8 cellular contexts compared by ENCODE assay signal in genomic region chr1:100047235-100047713, GRCh38.
DNase-seq lines count a peak whose midpoint lies in the region; ATAC-seq and TF ChIP-seq lines count a peak whose summit lies in the region.
"Not testable (repeated sequence)": the region's sequence is repeated elsewhere in the genome, so short reads cannot be mapped to it uniquely, and the experiment has no call there.

No MANE protein-coding gene starts in this region.

- peak overlapping the region; percentile 82 for H3K27ac Mint-ChIP-seq in T-helper 1 cell treated with Interleukin-12 subunit alpha and Interleukin-12 subunit beta and Interleukin-4 antibody, amounts not matched to agents 30 μg/mL and 1 μg/mL, for 36 hours
- H3K27ac Mint-ChIP-seq in activated CD8-positive, alpha-beta T cell treated with anti-CD3 and anti-CD28 coated beads for 36 hours: peak overlapping the region; percentile 92
- H3K27ac Mint-ChIP-seq in activated naive CD8-positive, alpha-beta T cell: peak overlapping the region; percentile 82
- peak overlapping the region; percentile 71 to 89 for H3K27ac Mint-ChIP-seq in natural killer cell treated with Interleukin-12 subunit alpha and Interleukin-12 subunit beta and Interleukin-15 and Interleukin-18, amount 100 ng/mL, for 72 hours

- not testable (repeated sequence) for H3K4me3 ChIP-seq in BLaER1; MM.1S (ENCODE audit: low read length)
- peak overlapping the region; percentile 33; the same call in 1 of the 2 replicates for H3K4me3 ChIP-seq in GM12864 (ENCODE audit: low read depth, low read length)

- H3K4me2 ChIP-seq in BLaER1 (0 out of 2 replicates have a peak overlapping the region, but pooled peaks have one; percentile 2), MM.1S (ENCODE audit: low read depth, low read length) (peak overlapping the region; percentile 41; the same call in 1 of the 2 replicates)

- peaks cover 94% of the 10 kb centered on the region for H3K79me2 ChIP-seq in MM.1S (ENCODE audit: low read length)

- not testable (repeated sequence) for H3K27me3 ChIP-seq in BLaER1; MM.1S (replicated peaks; ENCODE audit: insufficient read depth, low read length)

- H3F3A ChIP-seq in MM.1S (ENCODE audit: insufficient read depth, low read length): not testable (repeated sequence)

- DNase-seq in GM12864 (ENCODE audit: low read depth); MM.1S; activated CD8-positive, alpha-beta T cell treated with anti-CD3 and anti-CD28 coated beads for 36 hours; natural killer cell treated with Interleukin-12 subunit alpha and Interleukin-12 subunit beta and Interleukin-15 and Interleukin-18, amount 100 ng/mL, for 72 hours (ENCODE audit: low spot score): not testable (repeated sequence)
- peak; percentile 79 for DNase-seq in cardiac septum (ENCODE audit: low spot score)

- H3K9me3 ChIP-seq in BLaER1: peaks cover 26% of the 10 kb centered on the region
- H3K9me3 ChIP-seq in MM.1S (replicated peaks; ENCODE audit: insufficient read depth, low read length): not testable (repeated sequence)

- POLR2A ChIA-PET in activated CD8-positive, alpha-beta T cell treated with anti-CD3 and anti-CD28 coated beads for 36 hours (lab: Charles Lee): interaction anchor here (0.6 kb wide), 2 partner anchors 78 to 848 kb away, joined by 3 read pairs; partner anchors contain the start of genes EXTL2 and SLC35A3

- H3K4me1 ChIP-seq in BLaER1; MM.1S (ENCODE audit: low read length): not testable (repeated sequence)

- not testable (repeated sequence) for H2AFZ ChIP-seq in MM.1S (ENCODE audit: low read length)

- H3K27ac ChIP-seq in BLaER1; MM.1S (ENCODE audit: low read length): not testable (repeated sequence)

- H3K4me3 Mint-ChIP-seq in T-helper 1 cell treated with Interleukin-12 subunit alpha and Interleukin-12 subunit beta and Interleukin-4 antibody, amounts not matched to agents 30 μg/mL and 1 μg/mL, for 36 hours: peak overlapping the region; percentile 65
- H3K4me3 Mint-ChIP-seq in activated CD8-positive, alpha-beta T cell treated with anti-CD3 and anti-CD28 coated beads for 36 hours: peak overlapping the region; percentile 67
- H3K4me3 Mint-ChIP-seq in activated naive CD8-positive, alpha-beta T cell: peak overlapping the region; percentile 64
- peak overlapping the region; percentile 72 for H3K4me3 Mint-ChIP-seq in natural killer cell treated with Interleukin-12 subunit alpha and Interleukin-12 subunit beta and Interleukin-15 and Interleukin-18, amount 100 ng/mL, for 72 hours

- peaks cover 56% of the 10 kb centered on the region for H3K36me3 ChIP-seq in BLaER1
- not testable (repeated sequence) for H3K36me3 ChIP-seq in MM.1S (replicated peaks; ENCODE audit: insufficient read depth, low read length)

- ATAC-seq in activated CD8-positive, alpha-beta T cell treated with anti-CD3 and anti-CD28 coated beads for 36 hours; natural killer cell treated with Interleukin-12 subunit alpha and Interleukin-12 subunit beta and Interleukin-15 and Interleukin-18, amount 100 ng/mL, for 72 hours: not testable (repeated sequence)

- not testable (repeated sequence) for TF ChIP-seq CTCF in GM12864 (IDR thresholded peaks at IDR 0.05; ENCODE audit: low read depth, low read length, missing control alignments); MM.1S (IDR thresholded peaks at IDR 0.05; ENCODE audit: low read length); activated CD8-positive, alpha-beta T cell treated with anti-CD3 and anti-CD28 coated beads for 36 hours (IDR thresholded peaks at IDR 0.05)

- H3K9me2 ChIP-seq in MM.1S (replicated peaks; ENCODE audit: insufficient read depth, low read length): not testable (repeated sequence)

- CTCF ChIA-PET in activated CD8-positive, alpha-beta T cell treated with anti-CD3 and anti-CD28 coated beads for 36 hours (lab: Charles Lee): not testable (repeated sequence)

- H3K36me3 Mint-ChIP-seq in T-helper 1 cell treated with Interleukin-12 subunit alpha and Interleukin-12 subunit beta and Interleukin-4 antibody, amounts not matched to agents 30 μg/mL and 1 μg/mL, for 36 hours (ENCODE audit: low read depth): peaks cover 45% of the 10 kb centered on the region
- peaks cover 53% of the 10 kb centered on the region for H3K36me3 Mint-ChIP-seq in activated CD8-positive, alpha-beta T cell treated with anti-CD3 and anti-CD28 coated beads for 36 hours (ENCODE audit: low read depth)
- peaks cover 15% of the 10 kb centered on the region for H3K36me3 Mint-ChIP-seq in activated naive CD8-positive, alpha-beta T cell
- H3K36me3 Mint-ChIP-seq in natural killer cell treated with Interleukin-12 subunit alpha and Interleukin-12 subunit beta and Interleukin-15 and Interleukin-18, amount 100 ng/mL, for 72 hours: peaks cover 13% of the 10 kb centered on the region

- H3K4me1 Mint-ChIP-seq in T-helper 1 cell treated with Interleukin-12 subunit alpha and Interleukin-12 subunit beta and Interleukin-4 antibody, amounts not matched to agents 30 μg/mL and 1 μg/mL, for 36 hours (ENCODE audit: low read depth): peaks cover 53% of the 10 kb centered on the region
- peaks cover 74% of the 10 kb centered on the region for H3K4me1 Mint-ChIP-seq in activated CD8-positive, alpha-beta T cell treated with anti-CD3 and anti-CD28 coated beads for 36 hours (ENCODE audit: low read depth)
- peaks cover 73% of the 10 kb centered on the region for H3K4me1 Mint-ChIP-seq in activated naive CD8-positive, alpha-beta T cell (ENCODE audit: low read depth)
- H3K4me1 Mint-ChIP-seq in natural killer cell treated with Interleukin-12 subunit alpha and Interleukin-12 subunit beta and Interleukin-15 and Interleukin-18, amount 100 ng/mL, for 72 hours (ENCODE audit: low read depth in 2 of 2): peaks cover 56 to 62% of the 10 kb centered on the region in 2 donors

- H3K27me3 Mint-ChIP-seq in T-helper 1 cell treated with Interleukin-12 subunit alpha and Interleukin-12 subunit beta and Interleukin-4 antibody, amounts not matched to agents 30 μg/mL and 1 μg/mL, for 36 hours (ENCODE audit: low read depth); activated CD8-positive, alpha-beta T cell treated with anti-CD3 and anti-CD28 coated beads for 36 hours; activated naive CD8-positive, alpha-beta T cell; natural killer cell treated with Interleukin-12 subunit alpha and Interleukin-12 subunit beta and Interleukin-15 and Interleukin-18, amount 100 ng/mL, for 72 hours: not testable (repeated sequence)

- H3K9me3 Mint-ChIP-seq in T-helper 1 cell treated with Interleukin-12 subunit alpha and Interleukin-12 subunit beta and Interleukin-4 antibody, amounts not matched to agents 30 μg/mL and 1 μg/mL, for 36 hours; activated CD8-positive, alpha-beta T cell treated with anti-CD3 and anti-CD28 coated beads for 36 hours; activated naive CD8-positive, alpha-beta T cell (ENCODE audit: low read depth); natural killer cell treated with Interleukin-12 subunit alpha and Interleukin-12 subunit beta and Interleukin-15 and Interleukin-18, amount 100 ng/mL, for 72 hours: not testable (repeated sequence)

- intact Hi-C loops in activated CD8-positive, alpha-beta T cell treated with anti-CD3 and anti-CD28 coated beads for 36 hours (cut with micrococcal nuclease); cardiac septum (cut with DNase I): not testable (repeated sequence)

- not testable (repeated sequence) for H3K9ac ChIP-seq in BLaER1; MM.1S (ENCODE audit: low read length)

- H4K20me1 ChIP-seq in BLaER1: peaks cover 92% of the 10 kb centered on the region
- H4K20me1 ChIP-seq in MM.1S (ENCODE audit: insufficient read depth, low read length): not testable (repeated sequence)
